ENCODE assay signal across 1 cellular context in genomic region chr17:63833026-63833740, GRCh38.
TF ChIP-seq lines count a peak whose summit lies in the region.

No MANE protein-coding gene starts in this region.

TF ChIP-seq in K562, 482 proteins besides CTCF, POLR2A, EP300 and RAD21:
- TF ChIP-seq SNIP1 (IDR thresholded peaks at IDR 0.05; ENCODE audit: low read depth): no peak
- no peak for TF ChIP-seq PHF20 (IDR thresholded peaks at IDR 0.05; ENCODE audit: partially characterized antibody)
- TF ChIP-seq ZNF764 (CRISPR knock-in tag; IDR thresholded peaks at IDR 0.05; ENCODE audit: low read depth): no peak
- TF ChIP-seq CBFB (CRISPR knock-in tag; IDR thresholded peaks at IDR 0.05): no peak
- TF ChIP-seq POLR2AphosphoS5 (IDR thresholded peaks at IDR 0.05; ENCODE audit: control insufficient read depth, insufficient read depth, low read depth, low read length): peak; percentile 17; the same call in 1 of the 2 replicates
- no peak for TF ChIP-seq MBD1 (CRISPR knock-in tag; IDR thresholded peaks at IDR 0.05)
- TF ChIP-seq POLR2B (IDR thresholded peaks at IDR 0.05; ENCODE audit: low read depth, partially characterized antibody): no peak
TF ChIP-seq in K562: peak in this region for 1.
